Comparison of ENCODE assay signal across 16 cellular contexts in the genomic region with DNA sequence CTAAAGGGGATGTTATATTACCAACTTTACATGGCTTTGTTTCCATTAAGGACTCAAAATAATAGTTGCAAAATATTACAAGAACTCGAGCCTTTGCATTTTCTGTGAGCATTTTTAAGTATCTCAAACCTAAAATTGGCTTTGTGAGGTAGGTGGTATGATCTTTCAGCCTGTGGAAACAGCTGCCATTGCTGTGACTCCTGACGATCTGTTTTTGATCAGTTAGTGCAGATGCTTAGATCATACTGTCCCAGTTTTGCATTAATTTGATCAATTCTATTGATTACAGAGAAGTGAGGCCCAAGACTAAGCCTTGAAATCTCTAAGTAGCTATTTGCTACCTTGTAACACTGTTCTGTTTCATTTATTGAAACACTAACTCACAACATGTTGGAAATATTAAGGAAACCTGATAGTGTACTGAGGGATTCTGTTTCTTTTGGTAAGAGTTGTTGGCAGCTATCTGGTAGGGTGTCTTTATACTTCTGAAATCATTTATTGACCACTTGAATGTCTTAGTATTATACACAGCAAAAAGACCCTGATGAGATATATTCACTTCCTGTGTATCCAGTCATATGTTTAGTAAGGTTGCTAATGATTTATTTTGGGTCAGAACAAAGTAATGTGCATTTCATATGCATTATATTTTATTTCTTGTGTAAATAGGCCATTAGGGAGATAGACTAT. TPM values are rescaled to one million over a fixed set of nuclear protein-coding genes. Genes with fewer than 3 reads are reported as not detected.
DNase-seq lines count a peak whose midpoint lies in the region; TF ChIP-seq lines count a peak whose summit lies in the region.
"Had no signal": no experiment of that assay in that cellular context is flagged by ENCODE, and none has a peak within 500 bp of the region (broad histone marks: within the 10 kb centered on the region; RNA-seq: fewer than 3 reads in every experiment).

No MANE protein-coding gene starts in this region.

- 0 out of 2 replicates have a peak, but pooled peaks cover 3% of the 10 kb centered on the region for H3K36me3 Mint-ChIP-seq in HFFc6 (ENCODE audit: low read depth)
- peaks cover 12% of the 10 kb centered on the region for H3K36me3 Mint-ChIP-seq in activated CD4-positive, alpha-beta T cell treated with anti-CD3 and anti-CD28 coated beads, Interleukin-2, amount 10 ng/mL, durations not matched to agents 24 days and 14 days (ENCODE audit: low read depth)

- CTCF ChIA-PET in A673 (lab: Charles Lee), result no interaction called here

- no peak overlapping the region for H3K4me3 Mint-ChIP-seq in HFFc6
- no peak overlapping the region for H3K4me3 Mint-ChIP-seq in activated CD4-positive, alpha-beta T cell treated with anti-CD3 and anti-CD28 coated beads, Interleukin-2, amount 10 ng/mL, durations not matched to agents 24 days and 14 days
- H3K4me3 Mint-ChIP-seq: activated naive CD8-positive, alpha-beta T cell treated with anti-CD3 and anti-CD28 coated beads, Interleukin-2, amount 50 U/mL, for 24 hours; stimulated activated effector memory CD8-positive, alpha-beta T cell treated with anti-CD3 and anti-CD28 coated beads, Interleukin-12 subunit alpha, Interleukin-12 subunit beta, amount 100 ng/mL, for 72 hours had no signal

- TF ChIP-seq CTCF in A673 (conservative IDR thresholded peaks at IDR 0.05; ENCODE audit: low read depth, low read length) (no peak), HFFc6 (IDR thresholded peaks at IDR 0.05) (no peak)

- DNase-seq in A673 (ENCODE audit: low spot score) (no peak), HFFc6 (no peak), NCI-H2196 treated with DMSO at 0.1 percent for 48 hours (lab: John Stamatoyannopoulos, UW; ENCODE audit: unreplicated experiment) (peak; percentile 50), fibroblast of gingiva (ENCODE audit: low read depth) (peak; percentile 73), SHP77 treated with DMSO at 0.1 percent for 48 hours (lab: John Stamatoyannopoulos, UW) (no peak), middle frontal gyrus (ENCODE audit: extremely low spot score, low spot score) (no peak)
- DNase-seq in activated CD4-positive, alpha-beta T cell treated with anti-CD3 and anti-CD28 coated beads, Interleukin-2, amount 10 ng/mL, durations not matched to agents 24 days and 14 days, result no peak
- DNase-seq in activated T-cell treated with anti-CD3 and anti-CD28 coated beads, Interleukin-2, amount 50 U/mL, for 1 hour, result no peak
- DNase-seq: activated CD8-positive, alpha-beta memory T cell treated with anti-CD3 and anti-CD28 coated beads, Interleukin-2, amount 50 U/mL, for 4 hours; activated naive CD8-positive, alpha-beta T cell treated with anti-CD3 and anti-CD28 coated beads, Interleukin-2, amount 50 U/mL, for 24 hours; NCI-H774; stimulated activated CD4-positive, alpha-beta T cell treated with anti-CD3 and anti-CD28 coated beads, Interleukin-2, amount 100 ng/mL, for 48 hours had no signal

- H3K4me3 ChIP-seq in A673 (ENCODE audit: low read depth, low read length, poor library complexity, severe bottlenecking), result no peak overlapping the region
- H3K4me3 ChIP-seq: vagina had no signal

- H3K27me3 Mint-ChIP-seq in HFFc6 (ENCODE audit: insufficient read depth), result no peaks in the 10 kb centered on the region
- H3K27me3 Mint-ChIP-seq in activated CD4-positive, alpha-beta T cell treated with anti-CD3 and anti-CD28 coated beads, Interleukin-2, amount 10 ng/mL, durations not matched to agents 24 days and 14 days, result no peaks in the 10 kb centered on the region
- H3K27me3 Mint-ChIP-seq: activated naive CD8-positive, alpha-beta T cell treated with anti-CD3 and anti-CD28 coated beads, Interleukin-2, amount 50 U/mL, for 24 hours had no signal

- H3K27ac ChIP-seq in A673 (ENCODE audit: low read depth, low read length, poor library complexity, severe bottlenecking), result peak overlapping the region; percentile 20
- H3K27ac ChIP-seq: vagina, VCaP had no signal

- H3K36me3 ChIP-seq in A673 (ENCODE audit: insufficient read depth, low read length, poor library complexity, severe bottlenecking), result no peaks in the 10 kb centered on the region
- H3K36me3 ChIP-seq: vagina had no signal

- no TSS peak for BruUV-seq in A673 (replicated peaks; lab: Mats Ljungman, UMichigan)

- peak overlapping the region; percentile 42; the same call in 1 of the 2 replicates for H3K27ac Mint-ChIP-seq in HFFc6
- no peak overlapping the region for H3K27ac Mint-ChIP-seq in activated CD4-positive, alpha-beta T cell treated with anti-CD3 and anti-CD28 coated beads, Interleukin-2, amount 10 ng/mL, durations not matched to agents 24 days and 14 days
- H3K27ac Mint-ChIP-seq: activated naive CD8-positive, alpha-beta T cell treated with anti-CD3 and anti-CD28 coated beads, Interleukin-2, amount 50 U/mL, for 24 hours; stimulated activated effector memory CD8-positive, alpha-beta T cell treated with anti-CD3 and anti-CD28 coated beads, Interleukin-12 subunit alpha, Interleukin-12 subunit beta, amount 100 ng/mL, for 72 hours had no signal

- no peaks in the 10 kb centered on the region for H3K9me3 Mint-ChIP-seq in HFFc6
- no peaks in the 10 kb centered on the region for H3K9me3 Mint-ChIP-seq in activated CD4-positive, alpha-beta T cell treated with anti-CD3 and anti-CD28 coated beads, Interleukin-2, amount 10 ng/mL, durations not matched to agents 24 days and 14 days
- H3K9me3 Mint-ChIP-seq: activated naive CD8-positive, alpha-beta T cell treated with anti-CD3 and anti-CD28 coated beads, Interleukin-2, amount 50 U/mL, for 24 hours; stimulated activated effector memory CD8-positive, alpha-beta T cell treated with anti-CD3 and anti-CD28 coated beads, Interleukin-12 subunit alpha, Interleukin-12 subunit beta, amount 100 ng/mL, for 72 hours had no signal

- H3K4me1 ChIP-seq in A673 (ENCODE audit: insufficient read depth, low read length, poor library complexity, severe bottlenecking), result no peaks in the 10 kb centered on the region

- peaks cover 26% of the 10 kb centered on the region for H3K4me1 Mint-ChIP-seq in HFFc6 (ENCODE audit: low read depth)
- peaks cover 7% of the 10 kb centered on the region for H3K4me1 Mint-ChIP-seq in activated CD4-positive, alpha-beta T cell treated with anti-CD3 and anti-CD28 coated beads, Interleukin-2, amount 10 ng/mL, durations not matched to agents 24 days and 14 days

- intact Hi-C loops in A673 (cut with micrococcal nuclease; ENCODE audit: unreplicated experiment), result no loop called here
- intact Hi-C loops in activated CD4-positive, alpha-beta T cell treated with anti-CD3 and anti-CD28 coated beads, Interleukin-2, amount 10 ng/mL, durations not matched to agents 24 days and 14 days (cut with micrococcal nuclease), result no loop called here

- H3K9me3 ChIP-seq in A673 (ENCODE audit: low read depth, low read length, poor library complexity, severe bottlenecking), result no peaks in the 10 kb centered on the region
- H3K9me3 ChIP-seq: vagina had no signal

- no peaks in the 10 kb centered on the region for H3K27me3 ChIP-seq in A673 (replicated peaks; ENCODE audit: insufficient read depth, low read depth, low read length, poor library complexity)
- H3K27me3 ChIP-seq: vagina had no signal

- POLR2A ChIA-PET in A673 (lab: Charles Lee; ENCODE audit: low non-redundant PET), result no interaction called here

RNA-seq across cellular contexts. Expression of a gene that starts 14.8 kb away (rescaled TPM):
- 43.2 and 47.9 TPM in 2 replicates for total RNA-seq in A673 (2021)
- total RNA-seq in HFFc6 (2021; fragmentation: NEBNext Ultra II Directional; extraction: Animal tissue kit (Norgen Biotek cat#: 25700)), result 10 to 100 TPM; 44.6 to 61.3 (median 49.9) TPM
- 23.3 TPM in 2 replicates for total RNA-seq in activated CD4-positive, alpha-beta T cell treated with anti-CD3 and anti-CD28 coated beads, Interleukin-2, amount 10 ng/mL, durations not matched to agents 24 days and 14 days

RNA-seq across cellular contexts. Expression of a gene that starts 46.3 kb away (rescaled TPM):
- total RNA-seq in A673 (2021), result 0.52 TPM in 1 of 2 replicates, not detected in the other
- 10 to 100 TPM in 4 of 6 experiments, 1 to 10 TPM in 2; 3.3 to 77.5 (median 66.7) TPM for total RNA-seq in HFFc6 (2021; fragmentation: NEBNext Ultra II Directional; extraction: Animal tissue kit (Norgen Biotek cat#: 25700))
- total RNA-seq in activated CD4-positive, alpha-beta T cell treated with anti-CD3 and anti-CD28 coated beads, Interleukin-2, amount 10 ng/mL, durations not matched to agents 24 days and 14 days, result not detected in 2 replicates
- total RNA-seq: SK-MEL-5 had no signal

Comparison
In these comparisons a context has a peak if more than half of its experiments do, and no peak if none do; other contexts are left out.
1. DNase-seq: peak in NCI-H2196 treated with DMSO at 0.1 percent for 48 hours (single experiment) and fibroblast of gingiva (single experiment); none in A673 (single experiment), HFFc6 (single experiment), SHP77 treated with DMSO at 0.1 percent for 48 hours (single experiment), middle frontal gyrus (single experiment), activated CD4-positive, alpha-beta T cell treated with anti-CD3 and anti-CD28 coated beads, Interleukin-2, amount 10 ng/mL, durations not matched to agents 24 days and 14 days (single experiment) and activated T-cell treated with anti-CD3 and anti-CD28 coated beads, Interleukin-2, amount 50 U/mL, for 1 hour (single experiment).